Comparison of ENCODE assay signal across 9 cellular contexts in genomic region chr5:1343315-1343751, GRCh38. TPM values are rescaled to one million over a fixed set of nuclear protein-coding genes. Genes with fewer than 3 reads are reported as not detected.
DNase-seq lines count a peak whose midpoint lies in the region; ATAC-seq, FAIRE-seq and TF ChIP-seq lines count a peak whose summit lies in the region.
"Had no signal": no experiment of that assay in that cellular context is flagged by ENCODE, and none has a peak within 500 bp of the region (broad histone marks: within the 10 kb centered on the region; RNA-seq: fewer than 3 reads in every experiment).

No MANE protein-coding gene starts in this region.

- H3K4me1 ChIP-seq in Loucy (ENCODE audit: insufficient read depth, low read length, poor library complexity, severe bottlenecking) (peaks cover 58% of the 10 kb centered on the region), colonic mucosa (peaks cover 12% of the 10 kb centered on the region)

- H3K9ac ChIP-seq in Loucy (ENCODE audit: low read depth, low read length, poor library complexity, severe bottlenecking) (peak overlapping the region; percentile 96), colonic mucosa (ENCODE audit: low read depth in 2 of 2, low read length in 2 of 2) (peak overlapping the region in 1 of 2 donors; percentile 70)

- peaks cover 72% of the 10 kb centered on the region for H3K79me2 ChIP-seq in Loucy (ENCODE audit: insufficient read depth, low read length)

- H3K9me3 Mint-ChIP-seq in Calu3 (ENCODE audit: low read depth, unreplicated experiment) = no peaks in the 10 kb centered on the region
- no peaks in the 10 kb centered on the region for H3K9me3 Mint-ChIP-seq in neural crest cell

- H3K36me3 ChIP-seq in Loucy (ENCODE audit: insufficient read depth, low read length) = peaks cover 33% of the 10 kb centered on the region
- peaks cover 7% of the 10 kb centered on the region for H3K36me3 ChIP-seq in colonic mucosa

- FAIRE-seq in frontal cortex (lab: Jason Lieb, UNC) = no peak

- no peaks in the 10 kb centered on the region for H3F3A ChIP-seq in Loucy (ENCODE audit: low read depth)

- no peak for TF ChIP-seq CTCF in Calu3 (IDR thresholded peaks at IDR 0.05; ENCODE audit: unreplicated experiment)
- TF ChIP-seq CTCF in Loucy (conservative IDR thresholded peaks at IDR 0.05; ENCODE audit: low read length) = no peak
- TF ChIP-seq CTCF in colonic mucosa (IDR thresholded peaks at IDR 0.05) = no peak
- TF ChIP-seq CTCF in neural crest cell (conservative IDR thresholded peaks at IDR 0.05) = no peak

- CTCF ChIA-PET in Calu3 (lab: Charles Lee) = no interaction called here

- no peak for ATAC-seq in HG02840 (IDR thresholded peaks at IDR 0.05; ENCODE audit: low FRiP score, unreplicated experiment)

- H3K4me3 Mint-ChIP-seq in Calu3 (ENCODE audit: low read depth, unreplicated experiment) (peak overlapping the region; percentile 79), neural crest cell (peak overlapping the region; percentile 95)

- intact Hi-C loops in Calu3 (cut with micrococcal nuclease; ENCODE audit: unreplicated experiment) (loop anchor here (10.0 kb wide), 1 partner anchor 301 kb away; no protein-coding TSS in a partner anchor), colonic mucosa (cut with DNase I) (no loop called here)

- no peak overlapping the region for H3K27ac ChIP-seq in colonic mucosa
- H3K27ac ChIP-seq: neutrophil had no signal

- H3K9me3 ChIP-seq in Loucy (ENCODE audit: insufficient read depth, low read depth, low read length) = no peaks in the 10 kb centered on the region
- H3K9me3 ChIP-seq in colonic mucosa = no peaks in the 10 kb centered on the region
- H3K9me3 ChIP-seq: neutrophil had no signal

- H4K20me1 ChIP-seq in Loucy (ENCODE audit: insufficient read depth, low read length, poor library complexity, severe bottlenecking) = peaks cover 37% of the 10 kb centered on the region

- peaks cover 59% of the 10 kb centered on the region for H3K36me3 Mint-ChIP-seq in Calu3 (ENCODE audit: insufficient read depth, unreplicated experiment)
- H3K36me3 Mint-ChIP-seq in neural crest cell (ENCODE audit: low read depth) = peaks cover 5% of the 10 kb centered on the region

- H3K9me2 ChIP-seq in Loucy (replicated peaks; ENCODE audit: low read depth, low read length) = no peaks in the 10 kb centered on the region

- no peak for DNase-seq in Calu3
- no peak for DNase-seq in colonic mucosa
- no peak for DNase-seq in neural crest cell (ENCODE audit: low read depth, low spot score)
- DNase-seq in GM19240 (ENCODE audit: insufficient read length, low spot score) = no peak
- no peak for DNase-seq in frontal cortex (ENCODE audit: low spot score in 2 of 2)
- no peak for DNase-seq in GF-D8 (lab: John Stamatoyannopoulos, UW)

- H3K27me3 ChIP-seq in Loucy (ENCODE audit: insufficient read depth, low read length, poor library complexity, severe bottlenecking) (no peaks in the 10 kb centered on the region), colonic mucosa (no peaks in the 10 kb centered on the region)
- H3K27me3 ChIP-seq: neutrophil had no signal

- no TSS peak for BruUV-seq in Calu3 (replicated peaks; lab: Mats Ljungman, UMichigan)

- no peaks in the 10 kb centered on the region for H3K27me3 Mint-ChIP-seq in Calu3 (ENCODE audit: unreplicated experiment)
- no peaks in the 10 kb centered on the region for H3K27me3 Mint-ChIP-seq in neural crest cell (ENCODE audit: low read depth)

- peaks cover 16% of the 10 kb centered on the region for H3K4me1 Mint-ChIP-seq in Calu3 (ENCODE audit: low read depth, unreplicated experiment)
- peaks cover 15% of the 10 kb centered on the region for H3K4me1 Mint-ChIP-seq in neural crest cell

- H3K27ac Mint-ChIP-seq in Calu3 (ENCODE audit: unreplicated experiment) = no peak overlapping the region
- H3K27ac Mint-ChIP-seq in neural crest cell (ENCODE audit: unreplicated experiment) = no peak overlapping the region

- peak overlapping the region; percentile 99 for H3K4me2 ChIP-seq in Loucy (ENCODE audit: low read depth, low read length, poor library complexity, severe bottlenecking)

- H3K4me3 ChIP-seq in Loucy (ENCODE audit: low read length, poor library complexity, severe bottlenecking) (peak overlapping the region; percentile 98), colonic mucosa (peak overlapping the region; percentile 97)

- H2AFZ ChIP-seq in Loucy (ENCODE audit: low read length) = no peak overlapping the region

RNA-seq across cellular contexts. Expression of gene CLPTM1L, which starts 1.6 kb away (rescaled TPM):
- total RNA-seq in Calu3 (2022) (120 and 127 TPM in 2 replicates), colonic mucosa (100 to 1,000 TPM in 1 of 2 donors, 10 to 100 TPM in 1; 80.1 to 138 TPM), neural crest cell (95.1 and 103 TPM in 2 replicates), frontal cortex (104 TPM)

RNA-seq across cellular contexts. Expression of gene TERT, which starts 48.5 kb away (rescaled TPM):
- total RNA-seq in Calu3 (2022) = 2.1 and 2.3 TPM in 2 replicates
- 10 to 100 TPM in 1 of 2 donors, under 1 TPM in 1; 0.72 to 13.7 TPM for total RNA-seq in colonic mucosa
- 2.9 and 5.6 TPM in 2 replicates for total RNA-seq in neural crest cell
- total RNA-seq in frontal cortex = not detected
